ENCODE assay signal across 1 cellular context in genomic region chr21:44920694-44921604, GRCh38.
A peak's percentile ranks its signal among the peaks of the same experiment; 100 is the strongest.
TF ChIP-seq lines count a peak whose summit lies in the region.

ITGB2 (minus strand) TSS chr21:44920899; CDS start chr21:44910782, 10,117 bp downstream.

TF ChIP-seq in H1, 55 proteins besides CTCF, POLR2A, EP300 and RAD21 (continued from another document):
- TF ChIP-seq SIN3A (conservative IDR thresholded peaks at IDR 0.05 in 1 of 2, IDR thresholded peaks at IDR 0.05 in 1 of 2; ENCODE audit: low read depth in 1 of 2, low read length in 2 of 2) (no peak), FOSL1 (IDR thresholded peaks at IDR 0.05; ENCODE audit: insufficient read depth, low read depth, low read length) (no peak), RBBP5 (IDR thresholded peaks at IDR 0.05; ENCODE audit: borderline replicate concordance, low read depth, low read length) (no peak), EZH2 (IDR thresholded peaks at IDR 0.05; ENCODE audit: low read depth, low read length, severe bottlenecking) (peak; percentile 51), CHD7 (IDR thresholded peaks at IDR 0.05; ENCODE audit: insufficient replicate concordance, low read length) (no peak), ATF3 (IDR thresholded peaks at IDR 0.05; ENCODE audit: insufficient read depth, low read depth, low read length) (no peak), HDAC2 (IDR thresholded peaks at IDR 0.05; ENCODE audit: borderline replicate concordance in 1 of 2, low read depth in 2 of 2, low read length in 2 of 2) (no peak), YY1 (IDR thresholded peaks at IDR 0.05; ENCODE audit: low read depth, low read length) (no peak)
